ENCODE assay signal across 22 cellular contexts in the genomic region with DNA sequence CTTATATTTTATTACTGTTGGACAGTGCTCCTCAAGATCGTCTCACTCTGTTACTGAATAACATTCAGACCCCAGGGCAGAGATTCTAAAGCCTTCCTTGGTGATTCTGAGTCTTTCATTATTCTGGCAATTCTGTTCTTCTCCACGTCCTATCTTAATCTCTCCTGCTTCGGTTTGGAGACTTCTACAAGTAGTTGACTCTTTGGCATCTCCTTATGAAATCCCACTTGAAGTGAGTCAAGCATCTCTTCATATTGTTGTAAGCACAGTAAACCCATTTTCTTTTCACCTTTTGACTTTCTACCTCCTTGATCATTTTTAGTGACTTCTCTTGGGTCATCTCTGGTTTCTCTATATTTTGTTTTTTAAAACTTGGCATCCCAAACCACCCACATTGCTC.
DNase-seq lines count a peak whose midpoint lies in the region; ATAC-seq and TF ChIP-seq lines count a peak whose summit lies in the region.
"Had no signal": no experiment of that assay in that cellular context is flagged by ENCODE, and none has a peak within 500 bp of the region (broad histone marks: within the 10 kb centered on the region; RNA-seq: fewer than 3 reads in every experiment).

No MANE protein-coding gene starts in this region.

- peak overlapping the region; percentile 30 to 92 (median 80) for H3K27ac ChIP-seq in heart left ventricle
- no peak overlapping the region for H3K27ac ChIP-seq in right cardiac atrium (ENCODE audit: low read length)
- H3K27ac ChIP-seq in thoracic aorta, result peak overlapping the region; percentile 20 to 72
- H3K27ac ChIP-seq in colonic mucosa, result no peak overlapping the region
- H3K27ac ChIP-seq: BLaER1 treated with 17β-estradiol and CSF1 and Interleukin-3, amounts not matched to agents 10 nM and 100 nM; Peyer's patch; SJSA1 had no signal

- 54 to 75% (median 63%) methylated on average over 3 of the region's 3 CpGs for whole genome bisulfite sequencing in heart left ventricle, 4 donors
- WGBS in right cardiac atrium, result 49% methylated on average over 3 of the region's 3 CpGs

- no peak for DNase-seq in heart left ventricle
- no peak for DNase-seq in right cardiac atrium
- no peak for DNase-seq in chondrocyte (ENCODE audit: low spot score)
- DNase-seq in mesothelial cell of epicardium (ENCODE audit: low spot score in 2 of 2, unreplicated experiment in 2 of 2), result no peak
- no peak for DNase-seq in thoracic aorta (ENCODE audit: low spot score)
- no peak for DNase-seq in colonic mucosa
- no peak for DNase-seq in Calu3
- DNase-seq in HUDEP-2 (lab: John Stamatoyannopoulos, UW; ENCODE audit: unreplicated experiment in 76 of 76), result no peak
- DNase-seq: 8988T; Caco-2; CD4-positive, alpha-beta memory T cell; DND-41; KG1; NCI-H1092; NCI-H1436; NCI-H187 treated with DMSO at 0.1 percent for 48 hours; NCI-H510A treated with DMSO at 0.1 percent for 48 hours; Peyer's patch had no signal

- H3K27ac Mint-ChIP-seq in chondrocyte (ENCODE audit: unreplicated experiment), result peak overlapping the region; percentile 14
- peak overlapping the region; percentile 25 for H3K27ac Mint-ChIP-seq in mesothelial cell of epicardium
- H3K27ac Mint-ChIP-seq in Calu3 (ENCODE audit: unreplicated experiment), result no peak overlapping the region
- H3K27ac Mint-ChIP-seq: CD4-positive, alpha-beta memory T cell had no signal

- H3K4me1 Mint-ChIP-seq in chondrocyte (ENCODE audit: low read depth) (peaks cover 22% of the 10 kb centered on the region), mesothelial cell of epicardium (peaks cover 27% of the 10 kb centered on the region), Calu3 (ENCODE audit: low read depth, unreplicated experiment) (peaks cover 12% of the 10 kb centered on the region)
- H3K4me1 Mint-ChIP-seq: CD4-positive, alpha-beta memory T cell had no signal

- H3K9me3 Mint-ChIP-seq in chondrocyte (ENCODE audit: low read depth), result no peaks in the 10 kb centered on the region
- H3K9me3 Mint-ChIP-seq in mesothelial cell of epicardium, result no peaks in the 10 kb centered on the region
- no peaks in the 10 kb centered on the region for H3K9me3 Mint-ChIP-seq in Calu3 (ENCODE audit: low read depth, unreplicated experiment)
- H3K9me3 Mint-ChIP-seq: CD4-positive, alpha-beta memory T cell had no signal

- CTCF ChIA-PET in Calu3 (lab: Charles Lee), result no interaction called here

- no TSS peak for BruUV-seq in Calu3 (replicated peaks; lab: Mats Ljungman, UMichigan)

- no peak overlapping the region for H3K9ac ChIP-seq in colonic mucosa (ENCODE audit: low read depth in 2 of 2, low read length in 2 of 2)
- H3K9ac ChIP-seq: BLaER1 treated with 17β-estradiol and CSF1 and Interleukin-3, amounts not matched to agents 10 nM and 100 nM had no signal

- no peaks in the 10 kb centered on the region for H3K27me3 ChIP-seq in heart left ventricle
- no peaks in the 10 kb centered on the region for H3K27me3 ChIP-seq in right cardiac atrium (ENCODE audit: control insufficient read depth, insufficient read depth)
- no peaks in the 10 kb centered on the region for H3K27me3 ChIP-seq in thoracic aorta (replicated peaks; ENCODE audit: insufficient read depth)
- no peaks in the 10 kb centered on the region for H3K27me3 ChIP-seq in colonic mucosa
- H3K27me3 ChIP-seq: BLaER1 treated with 17β-estradiol and CSF1 and Interleukin-3, amounts not matched to agents 10 nM and 100 nM; Peyer's patch; SJSA1 had no signal

- H3K36me3 Mint-ChIP-seq in chondrocyte (ENCODE audit: low read depth) (peaks cover 4% of the 10 kb centered on the region), mesothelial cell of epicardium (peaks cover 3% of the 10 kb centered on the region), Calu3 (ENCODE audit: insufficient read depth, unreplicated experiment) (no peaks in the 10 kb centered on the region)
- H3K36me3 Mint-ChIP-seq: CD4-positive, alpha-beta memory T cell had no signal

- H3K4me3 ChIP-seq in heart left ventricle, result no peak overlapping the region
- no peak overlapping the region for H3K4me3 ChIP-seq in right cardiac atrium (ENCODE audit: low read length)
- H3K4me3 ChIP-seq in thoracic aorta, result no peak overlapping the region
- no peak overlapping the region for H3K4me3 ChIP-seq in colonic mucosa
- H3K4me3 ChIP-seq: BLaER1 treated with 17β-estradiol and CSF1 and Interleukin-3, amounts not matched to agents 10 nM and 100 nM; GM12878; Peyer's patch; SJSA1 had no signal

- H3K36me3 ChIP-seq in heart left ventricle (peaks cover 0 to 16% (median 0%) of the 10 kb centered on the region in 9 donors), thoracic aorta (peaks cover 5% of the 10 kb centered on the region), colonic mucosa (no peaks in the 10 kb centered on the region)
- H3K36me3 ChIP-seq: Peyer's patch had no signal

- intact Hi-C loops in heart left ventricle (cut with DNase I), result loop anchor here in 2 of 10 donors (5.0 kb wide), 1 partner anchor 73 kb away; no protein-coding TSS in a partner anchor
- intact Hi-C loops in right cardiac atrium (cut with DNase I), result loop anchor here in 2 of 4 donors (10.0 kb wide), 2 partner anchors 65 to 75 kb away; no protein-coding TSS in a partner anchor
- intact Hi-C loops in colonic mucosa (cut with DNase I), result no loop called here
- intact Hi-C loops in Calu3 (cut with micrococcal nuclease; ENCODE audit: unreplicated experiment), result no loop called here

- no peak overlapping the region for H3K4me3 Mint-ChIP-seq in chondrocyte (ENCODE audit: unreplicated experiment)
- H3K4me3 Mint-ChIP-seq in mesothelial cell of epicardium, result no peak overlapping the region
- no peak overlapping the region for H3K4me3 Mint-ChIP-seq in Calu3 (ENCODE audit: low read depth, unreplicated experiment)
- H3K4me3 Mint-ChIP-seq: CD4-positive, alpha-beta memory T cell had no signal

- ATAC-seq in heart left ventricle, result no peak
- ATAC-seq in right cardiac atrium, result no peak
- no peak for ATAC-seq in thoracic aorta (ENCODE audit: insufficient number of reproducible peaks, low FRiP score, low read depth)
- ATAC-seq: GM12878, HCT116 had no signal

- H3K27me3 Mint-ChIP-seq in chondrocyte (ENCODE audit: low read depth), result no peaks in the 10 kb centered on the region
- H3K27me3 Mint-ChIP-seq in mesothelial cell of epicardium (ENCODE audit: low read depth), result no peaks in the 10 kb centered on the region
- no peaks in the 10 kb centered on the region for H3K27me3 Mint-ChIP-seq in Calu3 (ENCODE audit: unreplicated experiment)

- H3K9me3 ChIP-seq in heart left ventricle (no peaks in the 10 kb centered on the region), right cardiac atrium (ENCODE audit: control insufficient read depth, low read length) (no peaks in the 10 kb centered on the region), thoracic aorta (no peaks in the 10 kb centered on the region), colonic mucosa (no peaks in the 10 kb centered on the region)
- H3K9me3 ChIP-seq: Caco-2, Peyer's patch, SJSA1 had no signal

- TF ChIP-seq CTCF in heart left ventricle (IDR thresholded peaks at IDR 0.05) (no peak), chondrocyte (IDR thresholded peaks at IDR 0.05) (no peak), mesothelial cell of epicardium (IDR thresholded peaks at IDR 0.05; ENCODE audit: unreplicated experiment) (no peak), thoracic aorta (IDR thresholded peaks at IDR 0.05) (no peak), colonic mucosa (IDR thresholded peaks at IDR 0.05) (no peak), Calu3 (IDR thresholded peaks at IDR 0.05; ENCODE audit: unreplicated experiment) (no peak)

- no peak for TF ChIP-seq POLR2A in heart left ventricle (IDR thresholded peaks at IDR 0.05)

- peaks cover 0 to 88% (median 42%) of the 10 kb centered on the region in 12 donors for H3K4me1 ChIP-seq in heart left ventricle
- H3K4me1 ChIP-seq in right cardiac atrium (ENCODE audit: control insufficient read depth, insufficient read depth, low read length), result peaks cover 8% of the 10 kb centered on the region
- peaks cover 17 to 68% of the 10 kb centered on the region in 2 donors for H3K4me1 ChIP-seq in thoracic aorta (ENCODE audit: control insufficient read depth in 1 of 2, low read depth in 2 of 2)
- no peaks in the 10 kb centered on the region for H3K4me1 ChIP-seq in colonic mucosa
- H3K4me1 ChIP-seq: SJSA1 had no signal

Comparison
In these comparisons a context has a peak if more than half of its experiments do, and no peak if none do; other contexts are left out.
1. H3K27ac ChIP-seq: peak in heart left ventricle (12 of 12) and thoracic aorta (2 of 2); none in right cardiac atrium (single experiment) and colonic mucosa (single experiment).